19 cellular contexts compared by ENCODE assay signal in the genomic region with DNA sequence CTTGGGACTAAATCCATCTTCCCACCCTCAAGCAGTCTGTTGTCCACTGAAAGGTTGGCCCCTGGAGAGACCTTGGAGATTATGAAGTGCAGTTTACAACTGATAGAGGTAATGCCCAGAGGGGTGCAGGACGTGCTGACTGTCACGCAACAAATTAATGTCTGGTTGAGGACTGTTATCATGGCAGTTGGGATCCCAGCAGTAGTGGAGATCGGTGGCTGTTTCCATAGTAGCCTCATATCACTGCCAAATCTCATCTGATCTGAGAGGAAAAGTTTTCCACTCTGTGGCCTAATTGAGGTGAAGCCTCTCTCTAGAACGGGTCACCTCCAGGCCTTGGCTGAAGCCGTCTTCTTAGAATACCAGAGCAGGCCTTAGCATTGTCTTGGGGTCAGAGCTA. TPM values are rescaled to one million over a fixed set of nuclear protein-coding genes. Genes with fewer than 3 reads are reported as not detected.
"Had no signal": no experiment of that assay in that cellular context is flagged by ENCODE, and none has a peak within 500 bp of the region (broad histone marks: within the 10 kb centered on the region; RNA-seq: fewer than 3 reads in every experiment).

No MANE protein-coding gene starts in this region.

- H3K27me3 ChIP-seq: spleen had no signal

- H3K4me3 ChIP-seq: spleen had no signal

- ATAC-seq: activated CD8-positive, alpha-beta T cell treated with anti-CD3 and anti-CD28 coated beads for 36 hours; left ventricle myocardium superior; natural killer cell treated with Interleukin-12 subunit alpha and Interleukin-12 subunit beta and Interleukin-15 and Interleukin-18, amount 100 ng/mL, for 72 hours; sciatic nerve; stimulated activated naive CD8-positive, alpha-beta T cell treated with anti-CD3 and anti-CD28 coated beads, Interleukin-15, amount 100 ng/mL, for 72 hours had no signal

- H3K27me3 Mint-ChIP-seq: activated CD8-positive, alpha-beta T cell treated with anti-CD3 and anti-CD28 coated beads for 36 hours; activated naive CD8-positive, alpha-beta T cell treated with anti-CD3 and anti-CD28 coated beads, Interleukin-2, amount 10 ng/mL, durations not matched to agents 7 days and 5 days; memory B cell; natural killer cell treated with Interleukin-12 subunit alpha and Interleukin-12 subunit beta and Interleukin-15 and Interleukin-18, amount 100 ng/mL, for 72 hours; stimulated activated naive CD8-positive, alpha-beta T cell treated with anti-CD3 and anti-CD28 coated beads, Interleukin-15, amount 100 ng/mL, for 72 hours had no signal

- H3K36me3 Mint-ChIP-seq: memory B cell; natural killer cell treated with Interleukin-12 subunit alpha and Interleukin-12 subunit beta and Interleukin-15 and Interleukin-18, amount 100 ng/mL, for 72 hours had no signal

- FAIRE-seq: bronchial epithelial cell, kidney had no signal

- DNase-seq: activated CD4-positive, alpha-beta T cell treated with anti-CD3 and anti-CD28 coated beads for 4 hours; activated CD8-positive, alpha-beta T cell treated with anti-CD3 and anti-CD28 coated beads for 36 hours; activated naive CD8-positive, alpha-beta T cell treated with anti-CD3 and anti-CD28 coated beads, Interleukin-2, amount 10 ng/mL, durations not matched to agents 7 days and 5 days; aorta; hippocampal formation; kidney; left ventricle myocardium superior; occipital lobe; spleen; stimulated activated naive CD8-positive, alpha-beta T cell treated with anti-CD3 and anti-CD28 coated beads, Interleukin-15, amount 100 ng/mL, for 72 hours had no signal

- H3K27ac Mint-ChIP-seq: activated CD8-positive, alpha-beta T cell treated with anti-CD3 and anti-CD28 coated beads for 36 hours; activated naive CD8-positive, alpha-beta T cell treated with anti-CD3 and anti-CD28 coated beads, Interleukin-2, amount 10 ng/mL, durations not matched to agents 7 days and 5 days; memory B cell; natural killer cell treated with Interleukin-12 subunit alpha and Interleukin-12 subunit beta and Interleukin-15 and Interleukin-18, amount 100 ng/mL, for 72 hours; stimulated activated naive CD8-positive, alpha-beta T cell treated with anti-CD3 and anti-CD28 coated beads, Interleukin-15, amount 100 ng/mL, for 72 hours; T-helper 1 cell treated with Interleukin-12 subunit alpha and Interleukin-12 subunit beta and Interleukin-4 antibody, amounts not matched to agents 30 μg/mL and 1 μg/mL, for 36 hours had no signal

- H3K9me3 ChIP-seq: spleen had no signal

- H3K4me3 Mint-ChIP-seq: activated CD8-positive, alpha-beta T cell treated with anti-CD3 and anti-CD28 coated beads for 36 hours; activated naive CD8-positive, alpha-beta T cell treated with anti-CD3 and anti-CD28 coated beads, Interleukin-2, amount 10 ng/mL, durations not matched to agents 7 days and 5 days; memory B cell; natural killer cell treated with Interleukin-12 subunit alpha and Interleukin-12 subunit beta and Interleukin-15 and Interleukin-18, amount 100 ng/mL, for 72 hours; stimulated activated naive CD8-positive, alpha-beta T cell treated with anti-CD3 and anti-CD28 coated beads, Interleukin-15, amount 100 ng/mL, for 72 hours; T-helper 1 cell treated with Interleukin-12 subunit alpha and Interleukin-12 subunit beta and Interleukin-4 antibody, amounts not matched to agents 30 μg/mL and 1 μg/mL, for 36 hours had no signal

- H3K9me3 Mint-ChIP-seq: activated CD8-positive, alpha-beta T cell treated with anti-CD3 and anti-CD28 coated beads for 36 hours; activated naive CD8-positive, alpha-beta T cell treated with anti-CD3 and anti-CD28 coated beads, Interleukin-2, amount 10 ng/mL, durations not matched to agents 7 days and 5 days; memory B cell; natural killer cell treated with Interleukin-12 subunit alpha and Interleukin-12 subunit beta and Interleukin-15 and Interleukin-18, amount 100 ng/mL, for 72 hours; stimulated activated naive CD8-positive, alpha-beta T cell treated with anti-CD3 and anti-CD28 coated beads, Interleukin-15, amount 100 ng/mL, for 72 hours; T-helper 1 cell treated with Interleukin-12 subunit alpha and Interleukin-12 subunit beta and Interleukin-4 antibody, amounts not matched to agents 30 μg/mL and 1 μg/mL, for 36 hours had no signal

RNA-seq across cellular contexts. Expression of gene CLEC17A, which starts 49.4 kb away (rescaled TPM):
- total RNA-seq: bronchial epithelial cell, cerebellum, dermis microvascular lymphatic vessel endothelial cell, left ventricle myocardium superior, pulmonary artery endothelial cell, temporal lobe had no signal
- polyA plus RNA-seq: aorta had no signal
